Comparison of ENCODE assay signal across 8 cellular contexts in the genomic region with DNA sequence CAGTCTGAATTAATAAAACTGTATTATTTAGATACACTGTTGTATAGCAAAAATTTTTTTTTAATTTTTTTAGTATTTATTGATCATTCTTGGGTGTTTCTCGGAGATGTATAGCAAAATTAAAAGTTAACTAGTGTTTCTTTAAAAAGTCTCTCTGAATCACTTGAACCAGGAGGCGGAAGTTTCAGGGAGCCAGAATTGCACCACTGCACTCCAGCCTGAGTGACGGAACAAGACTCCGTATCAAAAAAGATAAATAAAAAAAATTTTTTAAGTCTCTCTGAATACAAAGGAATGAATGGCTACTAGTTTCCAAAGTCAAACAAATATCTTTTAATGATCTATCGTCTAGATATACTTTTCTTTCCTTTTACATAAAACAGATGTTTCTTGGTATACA.
"Had no signal": no experiment of that assay in that cellular context is flagged by ENCODE, and none has a peak within 500 bp of the region (broad histone marks: within the 10 kb centered on the region; RNA-seq: fewer than 3 reads in every experiment).

No MANE protein-coding gene starts in this region.

- DNase-seq: HFFc6 had no signal

- H3K4me1 ChIP-seq: HAP-1 had no signal

- H3K9me3 Mint-ChIP-seq: GM23338, HFFc6, IgD-negative memory B cell had no signal

- H3K27me3 Mint-ChIP-seq: IgD-negative memory B cell had no signal

- FAIRE-seq: H1, H54, HepG2 had no signal

- H3K4me3 Mint-ChIP-seq: GM23338, HFFc6, IgD-negative memory B cell had no signal

- H2AFZ ChIP-seq: GM23338 had no signal

- H3K27ac ChIP-seq: HL-60 had no signal

- H3K4me2 ChIP-seq: GM23338 had no signal

- H3K36me3 ChIP-seq: HAP-1 had no signal

- H3K27ac Mint-ChIP-seq: GM23338, HFFc6, IgD-negative memory B cell had no signal

- H3K9me3 ChIP-seq: HAP-1 had no signal

- H3K4me3 ChIP-seq: GM23338, HAP-1 had no signal
